In genomic region chr1:14930224-14930965, GRCh38 we compare ENCODE assay signal across 2 cellular contexts.
A peak's percentile ranks its signal among the peaks of the same experiment; 100 is the strongest.
TF ChIP-seq lines count a peak whose summit lies in the region.

No MANE protein-coding gene starts in this region.

TF ChIP-seq in K562, 482 proteins besides CTCF, POLR2A, EP300 and RAD21:
- peak; percentile 20; the same call in 1 of the 2 replicates for TF ChIP-seq ZFX (CRISPR knock-in tag; IDR thresholded peaks at IDR 0.05)
- TF ChIP-seq ARID3A (IDR thresholded peaks at IDR 0.05; ENCODE audit: borderline replicate concordance, low read depth, low read length), result no peak

TF ChIP-seq in HepG2, 621 proteins besides CTCF, POLR2A, EP300 and RAD21:
- TF ChIP-seq MLXIP (CRISPR knock-in tag; IDR thresholded peaks at IDR 0.05; ENCODE audit: borderline replicate concordance), result no peak
- TF ChIP-seq ZNF687 (CRISPR knock-in tag; IDR thresholded peaks at IDR 0.05), result 0 out of 2 replicates have a peak, but pooled peaks have one; percentile 6
